Comparison of ENCODE assay signal across 9 cellular contexts in the genomic region with DNA sequence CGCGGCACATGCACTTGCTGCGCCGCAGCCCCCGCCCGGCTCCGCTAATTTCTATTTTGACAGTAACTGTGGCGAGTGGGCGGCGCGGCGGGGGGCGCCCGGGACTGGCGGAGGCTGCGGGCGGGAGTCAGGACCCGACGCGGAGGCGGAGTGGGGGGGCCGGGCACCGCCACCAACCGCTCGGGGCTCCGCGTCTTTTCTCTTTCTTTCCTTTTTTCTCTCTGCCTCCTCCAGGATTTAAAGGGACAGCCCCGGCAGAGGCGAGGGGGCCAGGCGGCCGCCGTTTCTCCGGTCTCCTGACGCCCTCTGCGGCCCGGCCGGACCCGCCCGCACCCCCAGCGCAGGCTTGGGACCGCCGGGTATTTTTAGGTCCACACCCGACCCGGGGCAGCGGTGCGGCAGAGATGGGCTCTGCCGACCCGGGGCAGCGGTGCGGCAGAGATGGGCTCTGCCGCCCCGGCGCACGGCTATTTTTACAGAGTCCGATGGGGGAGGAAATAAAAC. TPM values are rescaled to one million over a fixed set of nuclear protein-coding genes. Genes with fewer than 3 reads are reported as not detected.
A peak's percentile ranks its signal among the peaks of the same experiment; 100 is the strongest.
DNase-seq lines count a peak whose midpoint lies in the region; ATAC-seq and TF ChIP-seq lines count a peak whose summit lies in the region.
"Had no signal": no experiment of that assay in that cellular context is flagged by ENCODE, and none has a peak within 500 bp of the region (broad histone marks: within the 10 kb centered on the region; RNA-seq: fewer than 3 reads in every experiment).

No MANE protein-coding gene starts in this region.

- no peak overlapping the region for H4K12ac ChIP-seq in trophoblast cell (ENCODE audit: low read depth, low read length)

- H3K4me1 ChIP-seq in heart right ventricle, result peaks cover 5 to 27% (median 14%) of the 10 kb centered on the region in 9 donors
- H3K4me1 ChIP-seq in trophoblast cell (ENCODE audit: control insufficient read depth in 1 of 2, insufficient read depth in 2 of 2, low read length in 2 of 2), result peaks cover 7 to 10% of the 10 kb centered on the region in 2 experiments

- 0 to 1% methylated on average over 49 to 55 of the region's 55 CpGs for WGBS in heart right ventricle, 2 donors
- no CpG with 5 or more reads among the region's 55 CpGs for WGBS in trophoblast cell (ENCODE audit: extremely low coverage, insufficient coverage, insufficient read length)

- H3K23ac ChIP-seq in trophoblast cell (ENCODE audit: low read length), result no peak overlapping the region

- ATAC-seq in heart right ventricle, result peak; percentile 55 to 81 (median 64)

- peak overlapping the region; percentile 52 for H3K4me3 ChIP-seq in Jurkat, Clone E6-1 (ENCODE audit: low read length)
- H3K4me3 ChIP-seq in heart right ventricle, result peak overlapping the region; percentile 56 to 92 (median 76)
- H3K4me3 ChIP-seq in trophoblast cell (ENCODE audit: low read depth, low read length), result peak overlapping the region; percentile 74

- peak overlapping the region; percentile 39 for H3K9ac ChIP-seq in trophoblast cell (ENCODE audit: low read length)

- peak in 5 of 9 donors; percentile 11 to 42 (median 33) for TF ChIP-seq CTCF in heart right ventricle (IDR thresholded peaks at IDR 0.05)

- H3K9me3 ChIP-seq in heart right ventricle (no peaks in the 10 kb centered on the region), trophoblast cell (ENCODE audit: insufficient read depth, low read depth, low read length) (no peaks in the 10 kb centered on the region)

- H3K4ac ChIP-seq in trophoblast cell (ENCODE audit: low read depth, low read length), result no peak overlapping the region

- H3K36me3 ChIP-seq in heart right ventricle, result no peaks in the 10 kb centered on the region
- H3K36me3 ChIP-seq in trophoblast cell (ENCODE audit: control insufficient read depth in 1 of 2, insufficient read depth in 2 of 2, low read length in 2 of 2), result no peaks in the 10 kb centered on the region

- H3K4me1 Mint-ChIP-seq in activated T-helper 2 cell treated with anti-CD3 and anti-CD28 coated beads, Interferon-gamma antibody, Interleukin-2, Interleukin-4, amounts not matched to agents 10 μg/mL and 5 μg/mL and 100 μg/mL, durations not matched to agents 14 hours and 24 hours and 36 hours (ENCODE audit: low read depth), result peaks cover 5% of the 10 kb centered on the region

- DNase-seq in SIG-M5 treated with dmso at 0.1 percent for 504 hours (lab: John Stamatoyannopoulos, UW; ENCODE audit: unreplicated experiment) (peak; percentile 24), SIG-M5 (lab: John Stamatoyannopoulos, UW) (no peak), heart right ventricle (peak; percentile 29 to 54), trophoblast cell (no peak), DMS153 treated with DMSO at 0.1 percent for 48 hours (lab: John Stamatoyannopoulos, UW; ENCODE audit: unreplicated experiment) (no peak)
- DNase-seq in Jurkat, Clone E6-1 (ENCODE audit: low read depth, low spot score), result no peak
- DNase-seq in activated T-helper 2 cell treated with anti-CD3 and anti-CD28 coated beads, Interferon-gamma antibody, Interleukin-2, Interleukin-4, amounts not matched to agents 10 μg/mL and 5 μg/mL and 100 μg/mL, durations not matched to agents 14 hours and 24 hours and 36 hours (ENCODE audit: low spot score), result no peak
- no peak for DNase-seq in effector CD8-positive, alpha-beta T cell (lab: John Stamatoyannopoulos, UW)
- DNase-seq: DND-41 had no signal

- H3K27ac Mint-ChIP-seq in activated T-helper 2 cell treated with anti-CD3 and anti-CD28 coated beads, Interferon-gamma antibody, Interleukin-2, Interleukin-4, amounts not matched to agents 10 μg/mL and 5 μg/mL and 100 μg/mL, durations not matched to agents 14 hours and 24 hours and 36 hours, result no peak overlapping the region

- H3K4me3 Mint-ChIP-seq in activated T-helper 2 cell treated with anti-CD3 and anti-CD28 coated beads, Interferon-gamma antibody, Interleukin-2, Interleukin-4, amounts not matched to agents 10 μg/mL and 5 μg/mL and 100 μg/mL, durations not matched to agents 14 hours and 24 hours and 36 hours (ENCODE audit: low read depth), result peak overlapping the region; percentile 47

- H3K4me2 ChIP-seq in trophoblast cell (ENCODE audit: low read length), result peak overlapping the region; percentile 100

- H3K79me2 ChIP-seq in trophoblast cell (ENCODE audit: control insufficient read depth, insufficient read depth, low read length, poor library complexity), result no peaks in the 10 kb centered on the region

- peaks cover 0 to 67% (median 41%) of the 10 kb centered on the region in 7 donors for H3K27me3 ChIP-seq in heart right ventricle
- peaks cover 43% of the 10 kb centered on the region for H3K27me3 ChIP-seq in trophoblast cell (ENCODE audit: insufficient read depth, low read length)

- no peak overlapping the region for H3K18ac ChIP-seq in trophoblast cell (ENCODE audit: low read length)

- no peak overlapping the region for H2BK120ac ChIP-seq in trophoblast cell (ENCODE audit: insufficient read depth, low read length, poor library complexity)

- no peak overlapping the region for H4K8ac ChIP-seq in trophoblast cell (ENCODE audit: low read depth, low read length)

- no peaks in the 10 kb centered on the region for H3K36me3 Mint-ChIP-seq in activated T-helper 2 cell treated with anti-CD3 and anti-CD28 coated beads, Interferon-gamma antibody, Interleukin-2, Interleukin-4, amounts not matched to agents 10 μg/mL and 5 μg/mL and 100 μg/mL, durations not matched to agents 14 hours and 24 hours and 36 hours (ENCODE audit: low read depth)

- no peak overlapping the region for H4K91ac ChIP-seq in trophoblast cell (ENCODE audit: low read depth, low read length)

- no peak overlapping the region for H2BK5ac ChIP-seq in trophoblast cell (ENCODE audit: low read depth, low read length, poor library complexity)

- H3K27ac ChIP-seq in heart right ventricle (peak overlapping the region; percentile 2 to 83 (median 70)), trophoblast cell (ENCODE audit: low read depth, low read length) (no peak overlapping the region)

- peaks cover 75% of the 10 kb centered on the region for H3K27me3 Mint-ChIP-seq in activated T-helper 2 cell treated with anti-CD3 and anti-CD28 coated beads, Interferon-gamma antibody, Interleukin-2, Interleukin-4, amounts not matched to agents 10 μg/mL and 5 μg/mL and 100 μg/mL, durations not matched to agents 14 hours and 24 hours and 36 hours (ENCODE audit: low read depth)

- H3K79me1 ChIP-seq in trophoblast cell (ENCODE audit: low read length), result peaks cover 1% of the 10 kb centered on the region

- peak overlapping the region; percentile 78 for H2AFZ ChIP-seq in trophoblast cell (ENCODE audit: insufficient read depth, low read length, poor library complexity)

- H3K14ac ChIP-seq in trophoblast cell (ENCODE audit: low read length), result no peak overlapping the region

- no peak overlapping the region for H2BK12ac ChIP-seq in trophoblast cell (ENCODE audit: low read length)

- intact Hi-C loops in activated T-helper 2 cell treated with anti-CD3 and anti-CD28 coated beads, Interferon-gamma antibody, Interleukin-2, Interleukin-4, amounts not matched to agents 10 μg/mL and 5 μg/mL and 100 μg/mL, durations not matched to agents 14 hours and 24 hours and 36 hours (cut with micrococcal nuclease), result loop anchor here (5.0 to 10.0 kb wide), 2 partner anchors 275 to 477 kb away; partner anchors contain the start of gene SMAD2
- intact Hi-C loops in heart right ventricle (cut with DNase I), result loop anchor here in 5 of 10 donors (5.0 to 10.0 kb wide), 5 partner anchors 38 to 247 kb away; no protein-coding TSS in a partner anchor

- H3K9me3 Mint-ChIP-seq in activated T-helper 2 cell treated with anti-CD3 and anti-CD28 coated beads, Interferon-gamma antibody, Interleukin-2, Interleukin-4, amounts not matched to agents 10 μg/mL and 5 μg/mL and 100 μg/mL, durations not matched to agents 14 hours and 24 hours and 36 hours, result no peaks in the 10 kb centered on the region

- H2AK5ac ChIP-seq in trophoblast cell (ENCODE audit: low read length), result no peak overlapping the region

RNA-seq across cellular contexts. Expression of gene ZBTB7C, which starts 0.5 kb away (rescaled TPM):
- 0.48 TPM for polyA plus RNA-seq in Jurkat, Clone E6-1 (2012; ENCODE audit: insufficient read depth, insufficient read length)
- 0.07 and 0.21 TPM in 2 replicates for total RNA-seq in activated T-helper 2 cell treated with anti-CD3 and anti-CD28 coated beads, Interferon-gamma antibody, Interleukin-2, Interleukin-4, amounts not matched to agents 10 μg/mL and 5 μg/mL and 100 μg/mL, durations not matched to agents 14 hours and 24 hours and 36 hours
- total RNA-seq in heart right ventricle, result 1 to 10 TPM in 8 of 10 donors, under 1 TPM in 2; 0.86 to 6.3 (median 1.5) TPM
- under 1 TPM; 0.49 to 0.80 TPM for polyA plus RNA-seq in heart right ventricle
- 10.2 and 10.9 TPM in 2 replicates for polyA plus RNA-seq in trophoblast cell (2013)

Comparison
In these comparisons a context has a peak if more than half of its experiments do, and no peak if none do; other contexts are left out.
1. DNase-seq: peak in SIG-M5 treated with dmso at 0.1 percent for 504 hours (single experiment) and heart right ventricle (2 of 2); none in SIG-M5 (single experiment), Jurkat, Clone E6-1 (single experiment), activated T-helper 2 cell treated with anti-CD3 and anti-CD28 coated beads, Interferon-gamma antibody, Interleukin-2, Interleukin-4, amounts not matched to agents 10 μg/mL and 5 μg/mL and 100 μg/mL, durations not matched to agents 14 hours and 24 hours and 36 hours (single experiment), trophoblast cell (0 of 2), DMS153 treated with DMSO at 0.1 percent for 48 hours (single experiment) and effector CD8-positive, alpha-beta T cell (single experiment).
2. Peak in every context shown above with its lines, with median percentiles within 50 percentile points of each other: H3K4me3 ChIP-seq.